23 cellular contexts compared by ENCODE assay signal in the genomic region with DNA sequence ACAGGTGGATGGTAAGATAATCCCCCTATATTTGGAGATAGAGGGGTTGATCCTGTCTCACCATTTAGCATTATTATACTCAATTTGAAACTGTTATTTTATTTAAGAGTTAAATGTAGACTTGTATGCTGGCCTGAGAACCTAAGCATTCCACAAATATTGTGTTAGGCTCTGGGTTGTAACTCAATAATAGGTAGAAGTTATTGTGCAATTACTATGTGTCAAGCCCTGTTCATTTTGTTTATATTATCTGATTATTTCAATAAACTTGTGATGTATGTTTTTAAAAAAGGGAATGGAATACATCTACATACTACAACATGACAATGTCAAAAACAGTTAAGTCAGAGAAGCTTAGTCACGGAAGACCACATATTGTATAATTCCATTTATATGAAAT. TPM values are rescaled to one million over a fixed set of nuclear protein-coding genes. Genes with fewer than 3 reads are reported as not detected.
DNase-seq lines count a peak whose midpoint lies in the region; ATAC-seq and TF ChIP-seq lines count a peak whose summit lies in the region.
"Had no signal": no experiment of that assay in that cellular context is flagged by ENCODE, and none has a peak within 500 bp of the region (broad histone marks: within the 10 kb centered on the region; RNA-seq: fewer than 3 reads in every experiment).

No MANE protein-coding gene starts in this region.

- H2BK5ac ChIP-seq in IMR-90 (ENCODE audit: low read depth, low read length, poor library complexity, severe bottlenecking): no peak overlapping the region

- H3K36me3 ChIP-seq in IMR-90 (ENCODE audit: control insufficient read depth, insufficient read depth, low read length) (no peaks in the 10 kb centered on the region), PC-3 (ENCODE audit: low read depth, low read length) (no peaks in the 10 kb centered on the region)

- H2BK120ac ChIP-seq in IMR-90 (ENCODE audit: low read depth, low read length): no peak overlapping the region

- in situ Hi-C loops in IMR-90 (cut with MboI; ENCODE audit: low sequenced_read_pairs): no loop called here

- POLR2A ChIA-PET in IMR-90 (lab: Charles Lee; ENCODE audit: unreplicated experiment) (no interaction called here), PC-3 (lab: Charles Lee; ENCODE audit: unreplicated experiment) (no interaction called here)

- no peak overlapping the region for H4K8ac ChIP-seq in IMR-90 (ENCODE audit: low read depth in 2 of 2, low read length in 2 of 2)

- intact Hi-C loops in IMR-90 (cut with micrococcal nuclease): no loop called here
- intact Hi-C loops in PC-3 (cut with micrococcal nuclease): no loop called here

- H4K91ac ChIP-seq in IMR-90 (ENCODE audit: insufficient read depth, low read depth, low read length): no peak overlapping the region

- no peaks in the 10 kb centered on the region for H3K27me3 ChIP-seq in IMR-90 (ENCODE audit: control insufficient read depth, insufficient read depth, low read length)
- H3K27me3 ChIP-seq in PC-3 (ENCODE audit: low read length): no peaks in the 10 kb centered on the region
- H3K27me3 ChIP-seq: BLaER1 treated with 17β-estradiol and CSF1 and Interleukin-3, amounts not matched to agents 10 nM and 100 nM had no signal

- no peak overlapping the region for H3K4me3 ChIP-seq in IMR-90 (ENCODE audit: insufficient read depth, low read depth, low read length)
- no peak overlapping the region for H3K4me3 ChIP-seq in choroid plexus epithelial cell (ENCODE audit: low read depth, low read length)
- no peak overlapping the region for H3K4me3 ChIP-seq in PC-3 (ENCODE audit: low read length)
- H3K4me3 ChIP-seq: A549; BLaER1 treated with 17β-estradiol and CSF1 and Interleukin-3, amounts not matched to agents 10 nM and 100 nM; GM12878 had no signal

- H3K14ac ChIP-seq in IMR-90 (replicated peaks; ENCODE audit: low read depth, low read length): no peak overlapping the region

- WGBS in IMR-90 (ENCODE audit: extremely low coverage in 2 of 2, insufficient read length in 1 of 2), 2 experiments: no CpG with 5 or more reads among the region's 1 CpG

- no peaks in the 10 kb centered on the region for H3K9me2 ChIP-seq in PC-3 (replicated peaks; ENCODE audit: low read length)

- H3K9me3 ChIP-seq in IMR-90 (ENCODE audit: control insufficient read depth, insufficient read depth, low read length) (no peaks in the 10 kb centered on the region), PC-3 (ENCODE audit: low read length) (no peaks in the 10 kb centered on the region)
- H3K9me3 ChIP-seq: A549; BLaER1 treated with 17β-estradiol and CSF1 and Interleukin-3, amounts not matched to agents 10 nM and 100 nM had no signal

- BruUV-seq in IMR-90 (replicated peaks; lab: Mats Ljungman, UMichigan): no TSS peak
- no TSS peak for BruUV-seq in PC-3 (replicated peaks; lab: Mats Ljungman, UMichigan)

- H3K18ac ChIP-seq in IMR-90 (ENCODE audit: low read depth, low read length): no peak overlapping the region

- H3K79me1 ChIP-seq in IMR-90 (ENCODE audit: low read depth in 1 of 2, low read length in 2 of 2): no peaks in the 10 kb centered on the region

- dilution Hi-C loops in IMR-90 (cut with HindIII; ENCODE audit: low sequenced_read_pairs, unreplicated experiment): no loop called here

- H3K79me2 ChIP-seq in PC-3 (ENCODE audit: low read length): no peaks in the 10 kb centered on the region

- DNase-seq in IMR-90 (no peak), choroid plexus epithelial cell (ENCODE audit: low read depth) (peak; percentile 17), iris pigment epithelial cell (ENCODE audit: low read depth) (peak; percentile 24), NCI-H2227 (lab: John Stamatoyannopoulos, UW; ENCODE audit: unreplicated experiment) (no peak), PC-3 (no peak), C1 segment of cervical spinal cord (lab: John Stamatoyannopoulos, UW) (no peak)
- DNase-seq: 8988T; AML-193; CD4-positive, alpha-beta memory T cell; CD4-positive, CD25-positive, alpha-beta regulatory T cell; CD8-positive, alpha-beta memory T cell; COR-L47; DMS 273 treated with DMSO at 0.1 percent for 48 hours; DMS153; DMS53; DMS79; DND-41; EL; GDM1 had no signal

- no peaks in the 10 kb centered on the region for H3F3A ChIP-seq in PC-3 (ENCODE audit: low read length, unreplicated experiment)

- H3K4me2 ChIP-seq in IMR-90 (ENCODE audit: low read depth, low read length) (no peak overlapping the region), PC-3 (ENCODE audit: low read length) (no peak overlapping the region)
- H3K4me2 ChIP-seq: A549; BLaER1 treated with 17β-estradiol and CSF1 and Interleukin-3, amounts not matched to agents 10 nM and 100 nM had no signal

- H4K5ac ChIP-seq in IMR-90 (ENCODE audit: low read depth, low read length): no peak overlapping the region

- 0 out of 2 replicates have a peak, but pooled peaks cover 3% of the 10 kb centered on the region for H3K9me1 ChIP-seq in IMR-90 (ENCODE audit: insufficient read depth, low read length)

- TF ChIP-seq POLR2A in IMR-90 (IDR thresholded peaks at IDR 0.05; ENCODE audit: low read depth, low read length): no peak

- no peak overlapping the region for H2AFZ ChIP-seq in IMR-90 (replicated peaks; ENCODE audit: low read length, poor library complexity)
- H2AFZ ChIP-seq in PC-3 (ENCODE audit: low read length): no peak overlapping the region

- no peak for TF ChIP-seq RAD21 in IMR-90 (IDR thresholded peaks at IDR 0.05; ENCODE audit: low read length)

- H4K20me1 ChIP-seq in IMR-90 (ENCODE audit: insufficient read depth, low read length): no peaks in the 10 kb centered on the region
- H4K20me1 ChIP-seq in PC-3 (ENCODE audit: low read length): no peaks in the 10 kb centered on the region
- H4K20me1 ChIP-seq: BLaER1 treated with 17β-estradiol and CSF1 and Interleukin-3, amounts not matched to agents 10 nM and 100 nM had no signal

- H3K9ac ChIP-seq in IMR-90 (ENCODE audit: low read depth, low read length): no peak overlapping the region
- no peak overlapping the region for H3K9ac ChIP-seq in PC-3 (ENCODE audit: low read length)
- H3K9ac ChIP-seq: BLaER1 treated with 17β-estradiol and CSF1 and Interleukin-3, amounts not matched to agents 10 nM and 100 nM had no signal

- CTCF ChIA-PET in IMR-90 (lab: Yijun Ruan, JAX): no interaction called here
- CTCF ChIA-PET in PC-3 (lab: Charles Lee): no interaction called here

- no peak overlapping the region for H2BK20ac ChIP-seq in IMR-90 (ENCODE audit: low read depth, low read length)

- TF ChIP-seq CTCF in IMR-90 (conservative IDR thresholded peaks at IDR 0.05; ENCODE audit: low read depth, low read length): no peak
- TF ChIP-seq CTCF in choroid plexus epithelial cell (conservative IDR thresholded peaks at IDR 0.05; ENCODE audit: low read depth, low read length): no peak
- TF ChIP-seq CTCF in PC-3 (conservative IDR thresholded peaks at IDR 0.05; ENCODE audit: low read depth, low read length): no peak

- no peak overlapping the region for H2AK5ac ChIP-seq in IMR-90 (ENCODE audit: low read depth, low read length)

- H3K4me1 ChIP-seq in IMR-90 (ENCODE audit: control insufficient read depth, insufficient read depth, low read length) (no peaks in the 10 kb centered on the region; the same call in 1 of the 2 replicates), PC-3 (ENCODE audit: insufficient read depth, low read length) (peaks cover 17% of the 10 kb centered on the region)
- H3K4me1 ChIP-seq: A549 had no signal

- H3K27ac ChIP-seq in IMR-90 (ENCODE audit: insufficient read depth, low read length) (no peak overlapping the region), PC-3 (ENCODE audit: low read length) (no peak overlapping the region)
- H3K27ac ChIP-seq: A549; BLaER1 treated with 17β-estradiol and CSF1 and Interleukin-3, amounts not matched to agents 10 nM and 100 nM had no signal

- H3K23ac ChIP-seq in IMR-90 (ENCODE audit: low read depth, low read length): no peak overlapping the region

- H3K4ac ChIP-seq in IMR-90 (ENCODE audit: low read depth, low read length): no peak overlapping the region

- H2AK9ac ChIP-seq in IMR-90 (replicated peaks; ENCODE audit: low read depth, low read length, poor library complexity): no peak overlapping the region

- no peak overlapping the region for H2BK15ac ChIP-seq in IMR-90 (ENCODE audit: low read depth, low read length)

- H3K56ac ChIP-seq in IMR-90 (ENCODE audit: extremely low read depth, insufficient read depth, low read length): no peak overlapping the region

- no peak for ATAC-seq in IMR-90 (ENCODE audit: low read depth)
- ATAC-seq in PC-3: no peak
- ATAC-seq: A549, GM12878 had no signal

TF ChIP-seq in IMR-90, 13 proteins besides CTCF, POLR2A, EP300 and RAD21:
- peak; percentile 60 for TF ChIP-seq CEBPB (IDR thresholded peaks at IDR 0.05; ENCODE audit: low read depth, low read length)
- TF ChIP-seq, protein P1, sequence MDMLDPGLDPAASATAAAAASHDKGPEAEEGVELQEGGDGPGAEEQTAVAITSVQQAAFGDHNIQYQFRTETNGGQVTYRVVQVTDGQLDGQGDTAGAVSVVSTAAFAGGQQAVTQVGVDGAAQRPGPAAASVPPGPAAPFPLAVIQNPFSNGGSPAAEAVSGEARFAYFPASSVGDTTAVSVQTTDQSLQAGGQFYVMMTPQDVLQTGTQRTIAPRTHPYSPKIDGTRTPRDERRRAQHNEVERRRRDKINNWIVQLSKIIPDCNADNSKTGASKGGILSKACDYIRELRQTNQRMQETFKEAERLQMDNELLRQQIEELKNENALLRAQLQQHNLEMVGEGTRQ (IDR thresholded peaks at IDR 0.05; ENCODE audit: low read depth, low read length): no peak

RNA-seq across cellular contexts. Expression of a gene that starts 13.6 kb away (rescaled TPM):
- total RNA-seq in IMR-90 (2012; rRNA removed) (not detected in 2 replicates), PC-3 (2014; rRNA removed) (0.92 and 2.6 TPM in 2 replicates)
- polyA plus RNA-seq in IMR-90 (2012; rRNA removed): not detected in 2 replicates
- not detected in 2 replicates for polyA plus RNA-seq in IMR-90 (2012; cell fraction: cytosol; rRNA removed)
- polyA plus RNA-seq in IMR-90 (2012; cell fraction: nucleus; rRNA removed; ENCODE audit: low replicate concordance): 0.09 TPM in 1 of 2 replicates, not detected in the other
- total RNA-seq: G401 had no signal

Comparison
In these comparisons a context has a peak if more than half of its experiments do, and no peak if none do; other contexts are left out.
1. DNase-seq: peak in choroid plexus epithelial cell (single experiment) and iris pigment epithelial cell (single experiment); none in IMR-90 (single experiment), NCI-H2227 (single experiment), PC-3 (single experiment) and C1 segment of cervical spinal cord (0 of 14).